Comparison of ENCODE assay signal across 20 cellular contexts in the genomic region with DNA sequence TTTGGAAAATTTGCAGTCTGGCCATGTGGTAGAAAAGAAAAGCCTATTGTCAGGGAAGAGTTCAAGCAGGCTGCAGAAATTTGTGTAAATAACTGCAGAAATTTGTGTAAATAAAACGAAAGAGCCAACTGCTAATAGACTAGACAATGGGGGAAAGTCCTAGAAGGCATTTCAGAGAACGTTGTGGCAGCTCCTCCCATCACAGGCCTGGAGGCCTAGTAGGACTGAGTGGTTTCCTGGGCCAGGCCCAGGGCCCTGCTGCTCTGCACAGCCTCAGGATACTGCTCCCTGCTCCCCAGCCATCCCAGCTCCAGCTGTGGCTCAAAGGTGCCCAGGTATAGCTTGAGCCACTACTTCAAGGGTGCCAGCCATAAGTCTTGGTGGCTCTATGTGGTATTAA. TPM values are rescaled to one million over a fixed set of nuclear protein-coding genes. Genes with fewer than 3 reads are reported as not detected.
DNase-seq lines count a peak whose midpoint lies in the region; ATAC-seq and TF ChIP-seq lines count a peak whose summit lies in the region.
"Had no signal": no experiment of that assay in that cellular context is flagged by ENCODE, and none has a peak within 500 bp of the region (broad histone marks: within the 10 kb centered on the region; RNA-seq: fewer than 3 reads in every experiment).

No MANE protein-coding gene starts in this region.

- no peak for DNase-seq in activated naive CD4-positive, alpha-beta T cell treated with anti-CD3 and anti-CD28 coated beads for 36 hours
- no peak for DNase-seq in activated naive CD4-positive, alpha-beta T cell treated with Interleukin-2 at 50 U/mL for 16 hours
- DNase-seq in right lobe of liver (no peak), NAMALWA (ENCODE audit: low spot score) (no peak), hepatic stellate cell (ENCODE audit: low spot score) (no peak), 8988T (no peak)
- DNase-seq: Calu3, DMS79, NCI-H1092, NCI-H146, NCI-H2081, NCI-H774, PC-9, SJCRH30 had no signal

- H3K4me3 ChIP-seq in right lobe of liver, result no peak overlapping the region
- H3K4me3 ChIP-seq: A549, HAP-1, PC-9, SJCRH30 had no signal

- H3K27ac ChIP-seq in right lobe of liver, result peak overlapping the region in 2 of 3 donors; percentile 25 to 72
- H3K27ac ChIP-seq: A549, KMS-11, PC-9, SJCRH30 had no signal

- CTCF ChIA-PET in activated naive CD4-positive, alpha-beta T cell treated with anti-CD3 and anti-CD28 coated beads for 36 hours (lab: Charles Lee), result interaction anchor here (2.2 kb wide), 1 partner anchor 12 kb away, joined by 9 read pairs; no protein-coding TSS in a partner anchor

- H3K4me1 ChIP-seq in right lobe of liver, result peaks cover 0 to 19% (median 4%) of the 10 kb centered on the region in 4 donors
- H3K4me1 ChIP-seq: HAP-1, SJCRH30 had no signal

- WGBS in right lobe of liver (ENCODE audit: insufficient coverage, low coverage, low lambda C conversion rate, missing lambda C conversion rate), result 27% methylated on average over 2 of the region's 2 CpGs

- no peak for ATAC-seq in activated T-helper 17 cell treated with anti-CD3 and anti-CD28 coated beads, Interleukin-2, amount 50 U/mL, for 72 hours (replicated peaks)
- ATAC-seq in right lobe of liver (peak; percentile 46 to 65 (median 54)), HG02798 (IDR thresholded peaks at IDR 0.05; ENCODE audit: poor library complexity, unreplicated experiment) (no peak)

- no peak for TF ChIP-seq POLR2A in right lobe of liver (IDR thresholded peaks at IDR 0.05)

- no peaks in the 10 kb centered on the region for H3K27me3 ChIP-seq in right lobe of liver
- H3K27me3 ChIP-seq: SJCRH30 had no signal

- no peaks in the 10 kb centered on the region for H3K9me3 Mint-ChIP-seq in activated naive CD4-positive, alpha-beta T cell treated with anti-CD3 and anti-CD28 coated beads for 36 hours
- H3K9me3 Mint-ChIP-seq in activated T-helper 17 cell treated with anti-CD3 and anti-CD28 coated beads, Interleukin-2, amount 50 U/mL, for 72 hours, result no peaks in the 10 kb centered on the region
- H3K9me3 Mint-ChIP-seq: CD14-positive monocyte had no signal

- H3K27ac Mint-ChIP-seq in activated naive CD4-positive, alpha-beta T cell treated with anti-CD3 and anti-CD28 coated beads for 36 hours, result peak overlapping the region; percentile 41
- peak overlapping the region; percentile 59 for H3K27ac Mint-ChIP-seq in activated T-helper 17 cell treated with anti-CD3 and anti-CD28 coated beads, Interleukin-2, amount 50 U/mL, for 72 hours

- H3K9me3 ChIP-seq in right lobe of liver, result no peaks in the 10 kb centered on the region
- H3K9me3 ChIP-seq: A549, HAP-1, SJCRH30 had no signal

- H3K27me3 Mint-ChIP-seq in activated naive CD4-positive, alpha-beta T cell treated with anti-CD3 and anti-CD28 coated beads for 36 hours (ENCODE audit: low read depth), result no peaks in the 10 kb centered on the region
- H3K27me3 Mint-ChIP-seq in activated T-helper 17 cell treated with anti-CD3 and anti-CD28 coated beads, Interleukin-2, amount 50 U/mL, for 72 hours, result no peaks in the 10 kb centered on the region

- peaks cover 17% of the 10 kb centered on the region for H3K36me3 Mint-ChIP-seq in activated naive CD4-positive, alpha-beta T cell treated with anti-CD3 and anti-CD28 coated beads for 36 hours (ENCODE audit: low read depth)
- peaks cover 39% of the 10 kb centered on the region for H3K36me3 Mint-ChIP-seq in activated T-helper 17 cell treated with anti-CD3 and anti-CD28 coated beads, Interleukin-2, amount 50 U/mL, for 72 hours (ENCODE audit: low read depth)

- intact Hi-C loops in activated naive CD4-positive, alpha-beta T cell treated with anti-CD3 and anti-CD28 coated beads for 36 hours (cut with micrococcal nuclease), result no loop called here
- intact Hi-C loops in right lobe of liver (cut with DNase I), result no loop called here

- no peak for TF ChIP-seq CTCF in right lobe of liver (IDR thresholded peaks at IDR 0.05)

- H3K36me3 ChIP-seq in right lobe of liver, result peaks cover 0 to 6% (median 2%) of the 10 kb centered on the region in 4 donors

- no peak overlapping the region for H3K4me3 Mint-ChIP-seq in activated naive CD4-positive, alpha-beta T cell treated with anti-CD3 and anti-CD28 coated beads for 36 hours
- no peak overlapping the region for H3K4me3 Mint-ChIP-seq in activated T-helper 17 cell treated with anti-CD3 and anti-CD28 coated beads, Interleukin-2, amount 50 U/mL, for 72 hours
- H3K4me3 Mint-ChIP-seq: CD14-positive monocyte had no signal

- H3K4me1 Mint-ChIP-seq in activated naive CD4-positive, alpha-beta T cell treated with anti-CD3 and anti-CD28 coated beads for 36 hours (ENCODE audit: low read depth), result peaks cover 31% of the 10 kb centered on the region
- H3K4me1 Mint-ChIP-seq in activated T-helper 17 cell treated with anti-CD3 and anti-CD28 coated beads, Interleukin-2, amount 50 U/mL, for 72 hours, result peaks cover 20% of the 10 kb centered on the region

RNA-seq across cellular contexts. Expression of a gene that starts 50.9 kb away (rescaled TPM):
- total RNA-seq in activated naive CD4-positive, alpha-beta T cell treated with anti-CD3 and anti-CD28 coated beads for 36 hours, result 10 to 100 TPM; 15.7 to 16.9 TPM
- total RNA-seq in activated T-helper 17 cell treated with anti-CD3 and anti-CD28 coated beads, Interleukin-2, amount 50 U/mL, for 72 hours, result 10 to 100 TPM; 15.1 to 21.6 TPM
- total RNA-seq in right lobe of liver, result 10 to 100 TPM in 1 of 6 experiments, 1 to 10 TPM in 5; 8.2 to 10.4 (median 8.8) TPM

RNA-seq across cellular contexts. Expression of a gene that starts 51.1 kb away (rescaled TPM):
- 10 to 100 TPM; 11.1 to 11.4 TPM for total RNA-seq in activated naive CD4-positive, alpha-beta T cell treated with anti-CD3 and anti-CD28 coated beads for 36 hours
- total RNA-seq in activated T-helper 17 cell treated with anti-CD3 and anti-CD28 coated beads, Interleukin-2, amount 50 U/mL, for 72 hours, result 10 to 100 TPM; 12.1 to 13.2 TPM
- total RNA-seq in right lobe of liver, result 10 to 100 TPM in 1 of 6 experiments, 1 to 10 TPM in 5; 6.6 to 10.4 (median 8.0) TPM

RNA-seq across cellular contexts. Expression of a gene that starts 51.4 kb away (rescaled TPM):
- total RNA-seq in activated naive CD4-positive, alpha-beta T cell treated with anti-CD3 and anti-CD28 coated beads for 36 hours, result 10 to 100 TPM; 24.5 to 25.3 TPM
- total RNA-seq in activated T-helper 17 cell treated with anti-CD3 and anti-CD28 coated beads, Interleukin-2, amount 50 U/mL, for 72 hours, result 100 to 1,000 TPM in 1 of 2 donors, 10 to 100 TPM in 1; 66.1 to 123 TPM
- 1 to 10 TPM; 2.4 to 6.8 (median 5.5) TPM for total RNA-seq in right lobe of liver

Comparison
In these comparisons a context has a peak if more than half of its experiments do, and no peak if none do; other contexts are left out.
1. ATAC-seq: peak in right lobe of liver (4 of 4); none in activated T-helper 17 cell treated with anti-CD3 and anti-CD28 coated beads, Interleukin-2, amount 50 U/mL, for 72 hours (single experiment) and HG02798 (single experiment).